Comparison of ENCODE assay signal across 8 cellular contexts in genomic region chr2:87330495-87330894, GRCh38.
A peak's percentile ranks its signal among the peaks of the same experiment; 100 is the strongest.
DNase-seq lines count a peak whose midpoint lies in the region; ATAC-seq, FAIRE-seq and TF ChIP-seq lines count a peak whose summit lies in the region.
"Not testable (repeated sequence)": the region's sequence is repeated elsewhere in the genome, so short reads cannot be mapped to it uniquely, and the experiment has no call there.

No MANE protein-coding gene starts in this region.

- POLR2A ChIA-PET in CD4-positive, alpha-beta T cell (lab: Charles Lee); activated B cell treated with CpG ODN at 0.5 μM for 24 hours (lab: Charles Lee); activated CD8-positive, alpha-beta T cell treated with anti-CD3 and anti-CD28 coated beads for 36 hours (lab: Charles Lee): not testable (repeated sequence)

- not testable (repeated sequence) for H3K79me2 ChIP-seq in astrocyte (ENCODE audit: insufficient read depth, low read length)

- CTCF ChIA-PET in CD4-positive, alpha-beta T cell (lab: Charles Lee); activated B cell treated with CpG ODN at 0.5 μM for 24 hours (lab: Charles Lee); activated CD8-positive, alpha-beta T cell treated with anti-CD3 and anti-CD28 coated beads for 36 hours (lab: Charles Lee): not testable (repeated sequence)

- H3K27ac Mint-ChIP-seq in CD4-positive, alpha-beta T cell; activated B cell treated with CpG ODN at 0.5 μM for 24 hours; activated CD8-positive, alpha-beta T cell treated with anti-CD3 and anti-CD28 coated beads for 36 hours; astrocyte (ENCODE audit: unreplicated experiment); natural killer cell treated with Interleukin-12 subunit alpha and Interleukin-12 subunit beta and Interleukin-15 and Interleukin-18, amount 100 ng/mL, for 72 hours: not testable (repeated sequence)
- peak overlapping the region; percentile 25 for H3K27ac Mint-ChIP-seq in activated T-helper 1 cell treated with anti-CD3 and anti-CD28 coated beads, Interleukin-12 subunit alpha, Interleukin-12 subunit beta, Interleukin-2, Interleukin-4 antibody, amounts not matched to agents 30 ng/mL and 10 ng/mL and 1 ng/mL, durations not matched to agents 14 hours and 24 hours and 36 hours
- peak overlapping the region; percentile 90 for H3K27ac Mint-ChIP-seq in glutamatergic neuron (ENCODE audit: unreplicated experiment)

- not testable (repeated sequence) for H3K36me3 ChIP-seq in astrocyte (ENCODE audit: insufficient read depth, low read length)

- ATAC-seq in CD4-positive, alpha-beta T cell (ENCODE audit: poor library complexity): peak; percentile 74
- peak; percentile 76 for ATAC-seq in activated B cell treated with CpG ODN at 0.5 μM for 24 hours (ENCODE audit: low read depth)
- peak; percentile 74 for ATAC-seq in activated CD8-positive, alpha-beta T cell treated with anti-CD3 and anti-CD28 coated beads for 36 hours
- ATAC-seq in natural killer cell treated with Interleukin-12 subunit alpha and Interleukin-12 subunit beta and Interleukin-15 and Interleukin-18, amount 100 ng/mL, for 72 hours: peak; percentile 68 to 86
- peak; percentile 70 for ATAC-seq in stimulated activated naive CD8-positive, alpha-beta T cell treated with anti-CD3 and anti-CD28 coated beads, Interleukin-15, Interleukin-2, amounts not matched to agents 100 U/mL and 50 U/mL, for 24 hours

- not testable (repeated sequence) for H3K36me3 Mint-ChIP-seq in CD4-positive, alpha-beta T cell (ENCODE audit: low read depth); activated B cell treated with CpG ODN at 0.5 μM for 24 hours (ENCODE audit: low read depth); activated CD8-positive, alpha-beta T cell treated with anti-CD3 and anti-CD28 coated beads for 36 hours (ENCODE audit: low read depth); activated T-helper 1 cell treated with anti-CD3 and anti-CD28 coated beads, Interleukin-12 subunit alpha, Interleukin-12 subunit beta, Interleukin-2, Interleukin-4 antibody, amounts not matched to agents 30 ng/mL and 10 ng/mL and 1 ng/mL, durations not matched to agents 14 hours and 24 hours and 36 hours (ENCODE audit: low read depth); astrocyte (ENCODE audit: low read depth, unreplicated experiment); glutamatergic neuron (ENCODE audit: unreplicated experiment); natural killer cell treated with Interleukin-12 subunit alpha and Interleukin-12 subunit beta and Interleukin-15 and Interleukin-18, amount 100 ng/mL, for 72 hours

- H3K27me3 ChIP-seq in CD4-positive, alpha-beta T cell (ENCODE audit: control insufficient read depth, insufficient read depth, low read length); astrocyte (ENCODE audit: insufficient read depth, low read length): not testable (repeated sequence)

- H3K4me3 Mint-ChIP-seq in CD4-positive, alpha-beta T cell; activated B cell treated with CpG ODN at 0.5 μM for 24 hours; activated CD8-positive, alpha-beta T cell treated with anti-CD3 and anti-CD28 coated beads for 36 hours; activated T-helper 1 cell treated with anti-CD3 and anti-CD28 coated beads, Interleukin-12 subunit alpha, Interleukin-12 subunit beta, Interleukin-2, Interleukin-4 antibody, amounts not matched to agents 30 ng/mL and 10 ng/mL and 1 ng/mL, durations not matched to agents 14 hours and 24 hours and 36 hours; astrocyte (ENCODE audit: unreplicated experiment): not testable (repeated sequence)
- H3K4me3 Mint-ChIP-seq in glutamatergic neuron (ENCODE audit: unreplicated experiment): peak overlapping the region; percentile 13
- H3K4me3 Mint-ChIP-seq in natural killer cell treated with Interleukin-12 subunit alpha and Interleukin-12 subunit beta and Interleukin-15 and Interleukin-18, amount 100 ng/mL, for 72 hours: peak overlapping the region; percentile 52

- not testable (repeated sequence) for H3K9ac ChIP-seq in astrocyte (ENCODE audit: low read length)

- H3K27ac ChIP-seq in CD4-positive, alpha-beta T cell (ENCODE audit: low read depth, low read length); astrocyte (ENCODE audit: low read depth, low read length): not testable (repeated sequence)

- not testable (repeated sequence) for H3K4me2 ChIP-seq in astrocyte (ENCODE audit: low read length)

- not testable (repeated sequence) for H3K27me3 Mint-ChIP-seq in CD4-positive, alpha-beta T cell; activated B cell treated with CpG ODN at 0.5 μM for 24 hours; activated CD8-positive, alpha-beta T cell treated with anti-CD3 and anti-CD28 coated beads for 36 hours; activated T-helper 1 cell treated with anti-CD3 and anti-CD28 coated beads, Interleukin-12 subunit alpha, Interleukin-12 subunit beta, Interleukin-2, Interleukin-4 antibody, amounts not matched to agents 30 ng/mL and 10 ng/mL and 1 ng/mL, durations not matched to agents 14 hours and 24 hours and 36 hours (ENCODE audit: insufficient read depth); astrocyte (ENCODE audit: low read depth, unreplicated experiment); glutamatergic neuron (ENCODE audit: unreplicated experiment); natural killer cell treated with Interleukin-12 subunit alpha and Interleukin-12 subunit beta and Interleukin-15 and Interleukin-18, amount 100 ng/mL, for 72 hours

- not testable (repeated sequence) for H3K9me3 Mint-ChIP-seq in CD4-positive, alpha-beta T cell; activated B cell treated with CpG ODN at 0.5 μM for 24 hours; activated CD8-positive, alpha-beta T cell treated with anti-CD3 and anti-CD28 coated beads for 36 hours; activated T-helper 1 cell treated with anti-CD3 and anti-CD28 coated beads, Interleukin-12 subunit alpha, Interleukin-12 subunit beta, Interleukin-2, Interleukin-4 antibody, amounts not matched to agents 30 ng/mL and 10 ng/mL and 1 ng/mL, durations not matched to agents 14 hours and 24 hours and 36 hours; astrocyte (ENCODE audit: unreplicated experiment); glutamatergic neuron (ENCODE audit: unreplicated experiment); natural killer cell treated with Interleukin-12 subunit alpha and Interleukin-12 subunit beta and Interleukin-15 and Interleukin-18, amount 100 ng/mL, for 72 hours

- H3K4me1 Mint-ChIP-seq in CD4-positive, alpha-beta T cell (ENCODE audit: low read depth); activated B cell treated with CpG ODN at 0.5 μM for 24 hours; activated CD8-positive, alpha-beta T cell treated with anti-CD3 and anti-CD28 coated beads for 36 hours (ENCODE audit: low read depth); astrocyte (ENCODE audit: low read depth, unreplicated experiment); glutamatergic neuron (ENCODE audit: low read depth, unreplicated experiment); natural killer cell treated with Interleukin-12 subunit alpha and Interleukin-12 subunit beta and Interleukin-15 and Interleukin-18, amount 100 ng/mL, for 72 hours (ENCODE audit: low read depth in 2 of 2): not testable (repeated sequence)
- H3K4me1 Mint-ChIP-seq in activated T-helper 1 cell treated with anti-CD3 and anti-CD28 coated beads, Interleukin-12 subunit alpha, Interleukin-12 subunit beta, Interleukin-2, Interleukin-4 antibody, amounts not matched to agents 30 ng/mL and 10 ng/mL and 1 ng/mL, durations not matched to agents 14 hours and 24 hours and 36 hours (ENCODE audit: low read depth): peaks cover 22% of the 10 kb centered on the region

- not testable (repeated sequence) for H4K20me1 ChIP-seq in astrocyte (ENCODE audit: insufficient read depth, low read length)

- H3K4me3 ChIP-seq in astrocyte (ENCODE audit: insufficient read depth, low read depth, low read length): not testable (repeated sequence)

- intact Hi-C loops in CD4-positive, alpha-beta T cell (cut with DNase I, micrococcal nuclease); activated B cell treated with CpG ODN at 0.5 μM for 24 hours (cut with micrococcal nuclease); activated CD8-positive, alpha-beta T cell treated with anti-CD3 and anti-CD28 coated beads for 36 hours (cut with micrococcal nuclease); activated T-helper 1 cell treated with anti-CD3 and anti-CD28 coated beads, Interleukin-12 subunit alpha, Interleukin-12 subunit beta, Interleukin-2, Interleukin-4 antibody, amounts not matched to agents 30 ng/mL and 10 ng/mL and 1 ng/mL, durations not matched to agents 14 hours and 24 hours and 36 hours (cut with micrococcal nuclease): not testable (repeated sequence)

- not testable (repeated sequence) for DNase-seq in CD4-positive, alpha-beta T cell; activated B cell treated with CpG ODN at 0.5 μM for 24 hours; activated CD8-positive, alpha-beta T cell treated with anti-CD3 and anti-CD28 coated beads for 36 hours; activated T-helper 1 cell treated with anti-CD3 and anti-CD28 coated beads, Interleukin-12 subunit alpha, Interleukin-12 subunit beta, Interleukin-2, Interleukin-4 antibody, amounts not matched to agents 30 ng/mL and 10 ng/mL and 1 ng/mL, durations not matched to agents 14 hours and 24 hours and 36 hours (ENCODE audit: low spot score); astrocyte (ENCODE audit: low read depth); glutamatergic neuron; natural killer cell treated with Interleukin-12 subunit alpha and Interleukin-12 subunit beta and Interleukin-15 and Interleukin-18, amount 100 ng/mL, for 72 hours (ENCODE audit: low spot score); stimulated activated naive CD8-positive, alpha-beta T cell treated with anti-CD3 and anti-CD28 coated beads, Interleukin-15, Interleukin-2, amounts not matched to agents 100 U/mL and 50 U/mL, for 24 hours

- peak; percentile 54 for FAIRE-seq in astrocyte (lab: Jason Lieb, UNC)

- not testable (repeated sequence) for TF ChIP-seq CTCF in CD4-positive, alpha-beta T cell (IDR thresholded peaks at IDR 0.05); activated B cell treated with CpG ODN at 0.5 μM for 24 hours (IDR thresholded peaks at IDR 0.05); activated CD8-positive, alpha-beta T cell treated with anti-CD3 and anti-CD28 coated beads for 36 hours (IDR thresholded peaks at IDR 0.05); astrocyte (IDR thresholded peaks at IDR 0.05; ENCODE audit: insufficient read depth, low read depth, low read length); glutamatergic neuron (IDR thresholded peaks at IDR 0.05; ENCODE audit: partially characterized antibody, unreplicated experiment)

- not testable (repeated sequence) for H3K9me3 ChIP-seq in CD4-positive, alpha-beta T cell (ENCODE audit: control insufficient read depth, low read length); astrocyte (ENCODE audit: insufficient read depth, low read depth, low read length)

- H2AFZ ChIP-seq in astrocyte (ENCODE audit: low read depth, low read length): not testable (repeated sequence)

- H3K4me1 ChIP-seq in astrocyte (ENCODE audit: insufficient read depth, low read length): not testable (repeated sequence)
